23 cellular contexts compared by ENCODE assay signal in the genomic region with DNA sequence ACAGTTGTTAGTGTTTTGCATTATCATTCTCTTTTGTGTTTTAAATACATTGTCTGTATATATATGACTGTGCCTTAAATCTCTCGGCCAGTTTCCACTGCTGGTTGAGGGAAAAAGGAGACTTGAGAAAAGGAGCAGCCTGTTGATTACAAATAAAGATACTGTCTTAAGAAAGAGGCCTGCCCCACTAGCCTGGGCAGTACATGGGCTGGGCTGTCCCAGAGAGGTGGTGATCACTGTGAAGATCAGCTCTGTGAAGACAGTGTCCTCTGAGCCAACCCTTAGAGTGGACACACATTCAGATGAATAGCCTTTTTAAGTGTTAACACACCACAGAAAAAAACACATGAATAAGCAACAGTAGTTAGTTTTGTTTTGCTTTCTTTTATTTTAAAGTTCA. TPM values are rescaled to one million over a fixed set of nuclear protein-coding genes. Genes with fewer than 3 reads are reported as not detected.
"Had no signal": no experiment of that assay in that cellular context is flagged by ENCODE, and none has a peak within 500 bp of the region (broad histone marks: within the 10 kb centered on the region; RNA-seq: fewer than 3 reads in every experiment).

No MANE protein-coding gene starts in this region.

- H3K4me1 ChIP-seq: colonic mucosa, foreskin keratinocyte, sigmoid colon had no signal

- H3K36me3 ChIP-seq: colonic mucosa had no signal

- H3K27me3 ChIP-seq: colonic mucosa, foreskin keratinocyte had no signal

- H3K4me3 ChIP-seq: colonic mucosa, sigmoid colon, skin epidermis, thoracic aorta had no signal

- ATAC-seq: foreskin keratinocyte; naive thymus-derived CD8-positive, alpha-beta T cell; stimulated activated naive B cell treated with anti-CD40 and anti-IgM and Interleukin-4, amounts not matched to agents 10 μg/mL and 1 μg/mL and 100 μg/mL, for 72 hours; stimulated activated naive CD8-positive, alpha-beta T cell treated with anti-CD3 and anti-CD28 coated beads, Interleukin-15, amount 100 ng/mL, for 72 hours had no signal

- H3K9me3 ChIP-seq: colonic mucosa, sigmoid colon, thoracic aorta had no signal

- H3K27ac ChIP-seq: colonic mucosa, foreskin keratinocyte, sigmoid colon, thoracic aorta had no signal

- DNase-seq: colonic mucosa; dermis blood vessel endothelial cell; foreskin keratinocyte; naive thymus-derived CD8-positive, alpha-beta T cell; posterior cingulate gyrus; sigmoid colon; stimulated activated CD4-positive, alpha-beta T cell treated with anti-CD3 and anti-CD28 coated beads, Interleukin-2, amount 100 ng/mL, for 24 hours; stimulated activated CD4-positive, alpha-beta T cell treated with anti-CD3 and anti-CD28 coated beads, Interleukin-4, amount 100 ng/mL, for 4 hours; stimulated activated naive B cell treated with anti-CD40 and anti-IgM and Interleukin-4, amounts not matched to agents 10 μg/mL and 1 μg/mL and 100 μg/mL, for 72 hours; stimulated activated naive CD8-positive, alpha-beta T cell treated with anti-CD3 and anti-CD28 coated beads, Interleukin-15, amount 100 ng/mL, for 72 hours; trophoblast cell had no signal

RNA-seq across cellular contexts. Expression of a gene that starts 10.0 kb away (rescaled TPM):
- total RNA-seq: colonic mucosa; epithelial cell of proximal tubule; kidney epithelial cell; lung microvascular endothelial cell; mesenteric fat pad; mononuclear cell; naive thymus-derived CD8-positive, alpha-beta T cell; osteocyte; subcutaneous adipose tissue; thoracic aorta; urinary bladder had no signal
- polyA plus RNA-seq: liver; naive thymus-derived CD8-positive, alpha-beta T cell; neural cell; sigmoid colon; urinary bladder had no signal
